Comparison of ENCODE assay signal across 10 cellular contexts in the genomic region with DNA sequence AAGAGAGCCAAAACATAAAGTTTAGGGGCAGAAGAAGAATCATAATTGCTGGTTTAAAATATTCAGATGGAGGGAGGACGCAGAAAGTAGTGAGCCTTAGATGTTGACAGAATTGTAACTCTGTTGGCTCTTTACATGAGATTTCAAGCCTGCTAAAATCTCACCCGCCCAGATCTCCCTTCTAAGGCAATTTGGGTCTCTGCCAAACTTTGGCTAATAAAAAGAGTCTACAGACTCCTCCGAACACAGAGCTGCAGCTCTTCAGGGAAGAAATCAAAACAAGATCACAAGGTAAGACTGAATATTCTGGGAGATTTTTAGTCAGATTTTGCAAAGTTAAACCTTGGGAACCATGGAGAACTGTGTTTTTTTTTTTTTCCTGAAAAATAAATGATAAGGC. TPM values are rescaled to one million over a fixed set of nuclear protein-coding genes. Genes with fewer than 3 reads are reported as not detected.
DNase-seq lines count a peak whose midpoint lies in the region; ATAC-seq and TF ChIP-seq lines count a peak whose summit lies in the region.
"Had no signal": no experiment of that assay in that cellular context is flagged by ENCODE, and none has a peak within 500 bp of the region (broad histone marks: within the 10 kb centered on the region; RNA-seq: fewer than 3 reads in every experiment).

A gene with protein sequence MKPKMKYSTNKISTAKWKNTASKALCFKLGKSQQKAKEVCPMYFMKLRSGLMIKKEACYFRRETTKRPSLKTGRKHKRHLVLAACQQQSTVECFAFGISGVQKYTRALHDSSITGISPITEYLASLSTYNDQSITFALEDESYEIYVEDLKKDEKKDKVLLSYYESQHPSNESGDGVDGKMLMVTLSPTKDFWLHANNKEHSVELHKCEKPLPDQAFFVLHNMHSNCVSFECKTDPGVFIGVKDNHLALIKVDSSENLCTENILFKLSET (plus strand): TSS at position 246 of the 400 bp plus-strand sequence. CDS start 25,888 bp downstream, outside the sequence.

- H3K27me3 ChIP-seq in colonic mucosa = no peaks in the 10 kb centered on the region
- no peaks in the 10 kb centered on the region for H3K27me3 ChIP-seq in lung (ENCODE audit: control insufficient read depth, insufficient read depth)

- peaks cover 6% of the 10 kb centered on the region for H3K27me3 Mint-ChIP-seq in nephron progenitor cell (ENCODE audit: low read depth, poor library complexity)

- H3K27ac Mint-ChIP-seq in nephron progenitor cell = no peak within 1 kb of the TSS

- ATAC-seq in lung (ENCODE audit: insufficient read depth, low FRiP score) (no peak), GM19395 (IDR thresholded peaks at IDR 0.05; ENCODE audit: unreplicated experiment) (no peak), GM21737 (IDR thresholded peaks at IDR 0.05; ENCODE audit: unreplicated experiment) (no peak)

- H3K9me3 Mint-ChIP-seq in nephron progenitor cell = peaks cover 8% of the 10 kb centered on the region

- no peaks in the 10 kb centered on the region for H3K36me3 Mint-ChIP-seq in nephron progenitor cell (ENCODE audit: low read depth)

- no peaks in the 10 kb centered on the region for H3K36me3 ChIP-seq in colonic mucosa
- no peaks in the 10 kb centered on the region for H3K36me3 ChIP-seq in lung (ENCODE audit: control insufficient read depth in 2 of 2, insufficient read depth in 2 of 2, low read length in 2 of 2)

- no peaks in the 10 kb centered on the region for H3K9me3 ChIP-seq in colonic mucosa
- peaks cover 2 to 3% of the 10 kb centered on the region in 2 donors for H3K9me3 ChIP-seq in lung (ENCODE audit: control insufficient read depth in 2 of 2, insufficient read depth in 1 of 2, low read length in 1 of 2)

- intact Hi-C loops in colonic mucosa (cut with DNase I) = no loop called here

- 51 to 67% methylated on average over 3 of the region's 3 CpGs for WGBS in lung, 2 donors

- H3K27ac ChIP-seq in colonic mucosa (peak within 1 kb of the TSS; percentile 25), lung (ENCODE audit: low read depth in 1 of 2, low read length in 1 of 2) (peak within 1 kb of the TSS in 1 of 2 donors; percentile 45)

- TF ChIP-seq CTCF in colonic mucosa (IDR thresholded peaks at IDR 0.05) = no peak
- no peak for TF ChIP-seq CTCF in lung (IDR thresholded peaks at IDR 0.05; ENCODE audit: control extremely low read depth, extremely low read depth)
- no peak for TF ChIP-seq CTCF in nephron progenitor cell (IDR thresholded peaks at IDR 0.05)

- H3K4me3 ChIP-seq in colonic mucosa = no peak within 1 kb of the TSS
- no peak within 1 kb of the TSS for H3K4me3 ChIP-seq in lung

- DNase-seq in NCI-H1092 (lab: John Stamatoyannopoulos, UW) (peak; percentile 73), colonic mucosa (no peak), lung (ENCODE audit: low spot score) (no peak), superior temporal gyrus (ENCODE audit: extremely low spot score) (peak; percentile 54), nephron progenitor cell (no peak)
- no peak for DNase-seq in stimulated activated CD4-positive, alpha-beta T cell treated with anti-CD3 and anti-CD28 coated beads, Interleukin-4, amount 100 ng/mL, for 1 hour
- DNase-seq: DND-41 had no signal

- H3K4me3 Mint-ChIP-seq in nephron progenitor cell = no peak within 1 kb of the TSS
- H3K4me3 Mint-ChIP-seq: neural crest cell had no signal

- H3K4me1 Mint-ChIP-seq in nephron progenitor cell = no peaks in the 10 kb centered on the region

- no peak within 1 kb of the TSS for H3K9ac ChIP-seq in colonic mucosa (ENCODE audit: low read depth in 2 of 2, low read length in 2 of 2)

- H3K4me1 ChIP-seq in colonic mucosa (no peaks in the 10 kb centered on the region), lung (ENCODE audit: control insufficient read depth in 2 of 2, insufficient read depth in 2 of 2, low read length in 2 of 2) (no peaks in the 10 kb centered on the region)

RNA-seq across cellular contexts. Expression of the gene that starts here (rescaled TPM):
- total RNA-seq in colonic mucosa (10 to 100 TPM in 1 of 2 donors, 1 to 10 TPM in 1; 5.0 to 16.4 TPM), lung (100 to 1,000 TPM in 1 of 2 donors, 10 to 100 TPM in 1; 31.1 to 154 TPM)
- polyA plus RNA-seq in lung = 10 to 100 TPM; 16.5 to 22.8 TPM
- total RNA-seq: neural crest cell had no signal

Comparison
In these comparisons a context has a peak if more than half of its experiments do, and no peak if none do; other contexts are left out.
1. DNase-seq: peak in NCI-H1092 (single experiment) and superior temporal gyrus (single experiment); none in colonic mucosa (single experiment), lung (single experiment), nephron progenitor cell (single experiment) and stimulated activated CD4-positive, alpha-beta T cell treated with anti-CD3 and anti-CD28 coated beads, Interleukin-4, amount 100 ng/mL, for 1 hour (single experiment).